In the genomic region with DNA sequence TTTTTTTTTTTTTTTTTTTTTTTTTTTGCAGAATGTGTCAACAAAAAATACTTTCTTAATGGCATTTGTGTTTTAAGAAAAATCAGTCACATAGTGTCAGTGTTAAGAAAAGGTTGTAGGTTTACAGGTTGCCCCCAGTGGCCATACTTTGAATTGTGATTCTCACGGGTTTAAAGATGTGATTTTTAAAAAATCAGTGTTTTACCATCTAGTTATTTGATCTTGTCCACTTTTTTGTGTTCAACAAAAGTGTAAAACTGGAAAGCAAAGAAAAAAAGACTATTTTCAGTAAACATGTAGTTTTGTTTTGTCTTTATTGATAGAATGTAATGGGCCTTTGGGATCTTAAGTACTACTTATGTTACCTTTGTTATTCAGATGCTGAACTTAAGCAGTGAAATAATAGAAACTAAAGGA, we compare ENCODE assay signal across 8 cellular contexts. TPM values are rescaled to one million over a fixed set of nuclear protein-coding genes. Genes with fewer than 3 reads are reported as not detected.
DNase-seq lines count a peak whose midpoint lies in the region; ATAC-seq and TF ChIP-seq lines count a peak whose summit lies in the region.

No MANE protein-coding gene starts in this region.

- peaks cover 17% of the 10 kb centered on the region for H3K36me3 Mint-ChIP-seq in memory B cell

- H3K4me2 ChIP-seq in MM.1S (ENCODE audit: low read depth, low read length) = no peak overlapping the region

- H3K9me2 ChIP-seq in MM.1S (replicated peaks; ENCODE audit: insufficient read depth, low read length) = no peaks in the 10 kb centered on the region

- H3K79me2 ChIP-seq in MM.1S (ENCODE audit: low read length) = peaks cover 35% of the 10 kb centered on the region

- H3K27ac Mint-ChIP-seq in memory B cell = peak overlapping the region; percentile 41

- in situ Hi-C loops in brain microvascular endothelial cell (cut with HindIII; ENCODE audit: low pct_ligation_motif_present, low sequenced_read_pairs) = no loop called here

- H3K9me3 Mint-ChIP-seq in memory B cell = no peaks in the 10 kb centered on the region

- H3K9me3 ChIP-seq in MM.1S (replicated peaks; ENCODE audit: insufficient read depth, low read length) = no peaks in the 10 kb centered on the region

- H3K4me1 Mint-ChIP-seq in memory B cell = no peaks in the 10 kb centered on the region

- H3K27ac ChIP-seq in MM.1S (ENCODE audit: low read length) (no peak overlapping the region), brain microvascular endothelial cell (no peak overlapping the region)

- H3F3A ChIP-seq in MM.1S (ENCODE audit: insufficient read depth, low read length) = 0 out of 2 replicates have a peak, but pooled peaks cover 6% of the 10 kb centered on the region

- H2AFZ ChIP-seq in MM.1S (ENCODE audit: low read length) = no peak overlapping the region

- no peaks in the 10 kb centered on the region for H4K20me1 ChIP-seq in MM.1S (ENCODE audit: insufficient read depth, low read length)

- no peaks in the 10 kb centered on the region for H3K27me3 Mint-ChIP-seq in memory B cell

- no peak overlapping the region for H3K9ac ChIP-seq in MM.1S (ENCODE audit: low read length)

- H3K27me3 ChIP-seq in MM.1S (replicated peaks; ENCODE audit: insufficient read depth, low read length) (no peaks in the 10 kb centered on the region), brain microvascular endothelial cell (replicated peaks) (no peaks in the 10 kb centered on the region)

- no peak for DNase-seq in AG09309 (ENCODE audit: low read depth)
- DNase-seq in GM03348 (ENCODE audit: low spot score) = peak; percentile 53
- peak; percentile 53 for DNase-seq in MM.1S
- peak; percentile 22 for DNase-seq in brain microvascular endothelial cell
- peak in 1 of 2 donors; percentile 9 for DNase-seq in memory B cell (ENCODE audit: low spot score in 2 of 2)
- DNase-seq in NCI-H1930 (lab: John Stamatoyannopoulos, UW) = no peak
- DNase-seq in occipital lobe (lab: John Stamatoyannopoulos, UW) = no peak

- H3K36me3 ChIP-seq in MM.1S (replicated peaks; ENCODE audit: insufficient read depth, low read length) = peaks cover 19% of the 10 kb centered on the region
- H3K36me3 ChIP-seq in brain microvascular endothelial cell (replicated peaks) = peaks cover 12% of the 10 kb centered on the region

- peak; percentile 78 for ATAC-seq in memory B cell (ENCODE audit: low read depth)
- ATAC-seq in HG02763 (IDR thresholded peaks at IDR 0.05; ENCODE audit: unreplicated experiment) = no peak

- no peaks in the 10 kb centered on the region for H3K4me1 ChIP-seq in MM.1S (ENCODE audit: low read length)

- H3K4me3 Mint-ChIP-seq in memory B cell = no peak overlapping the region

- H3K4me3 ChIP-seq in AG09309 (ENCODE audit: control insufficient read depth, low read depth, low read length) = no peak overlapping the region
- H3K4me3 ChIP-seq in MM.1S (ENCODE audit: low read length) = no peak overlapping the region
- no peak overlapping the region for H3K4me3 ChIP-seq in brain microvascular endothelial cell (ENCODE audit: low read depth, low read length)

- peak; percentile 50 for TF ChIP-seq CTCF in AG09309 (IDR thresholded peaks at IDR 0.05; ENCODE audit: control insufficient read depth, insufficient read depth, low read depth, low read length, missing control alignments)
- peak; percentile 47 for TF ChIP-seq CTCF in MM.1S (IDR thresholded peaks at IDR 0.05; ENCODE audit: low read length)
- TF ChIP-seq CTCF in brain microvascular endothelial cell (IDR thresholded peaks at IDR 0.05; ENCODE audit: low read depth, low read length, missing control alignments) = peak; percentile 42

RNA-seq across cellular contexts. Expression of a gene that starts 25.7 kb away (rescaled TPM):
- 30.6 TPM for total RNA-seq in occipital lobe

RNA-seq across cellular contexts. Expression of a gene that starts 49.6 kb away (rescaled TPM):
- total RNA-seq in occipital lobe = 11.4 TPM

RNA-seq across cellular contexts. Expression of a gene that starts 54.9 kb away (rescaled TPM):
- not detected for total RNA-seq in occipital lobe

Comparison
In these comparisons a context has a peak if more than half of its experiments do, and no peak if none do; other contexts are left out.
1. DNase-seq: peak in GM03348 (single experiment), MM.1S (single experiment) and brain microvascular endothelial cell (single experiment); none in AG09309 (single experiment), NCI-H1930 (0 of 2) and occipital lobe (single experiment).
2. Peak in every context shown above with its lines, with median percentiles within 50 percentile points of each other: CTCF ChIP-seq.